In the genomic region with DNA sequence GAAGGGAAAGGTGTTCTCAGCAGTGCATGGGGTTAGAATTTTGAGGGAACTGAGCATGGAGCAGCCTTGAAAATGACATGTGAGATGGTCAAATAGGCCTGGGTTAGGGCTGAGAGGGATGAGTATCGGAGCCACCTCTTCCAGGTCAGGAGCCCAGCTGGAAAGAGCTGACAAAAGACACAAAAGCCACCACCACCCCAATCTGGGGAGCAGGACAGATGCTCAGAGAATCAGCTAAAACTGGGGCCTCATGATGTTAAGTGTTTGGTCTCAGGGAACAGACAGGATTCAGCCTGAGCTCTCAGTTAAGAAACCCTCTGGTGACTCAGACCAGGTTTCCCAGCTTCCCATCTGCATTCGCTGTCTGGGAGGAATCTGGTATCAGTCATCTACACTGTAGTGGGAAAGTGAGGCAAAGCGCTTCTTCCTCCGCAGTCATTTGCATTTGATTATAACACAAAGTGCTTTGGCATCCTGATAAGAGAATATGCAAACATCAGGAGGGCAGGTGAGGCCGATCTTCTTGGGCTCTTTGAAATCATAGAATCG, we compare ENCODE assay signal across 1 cellular context.
TF ChIP-seq lines count a peak whose summit lies in the region.

No MANE protein-coding gene starts in this region.

TF ChIP-seq in H1, 55 proteins besides CTCF, POLR2A, EP300 and RAD21:
- TF ChIP-seq POU5F1 (IDR thresholded peaks at IDR 0.05; ENCODE audit: low read depth, low read length) (no peak), KDM4A (IDR thresholded peaks at IDR 0.05; ENCODE audit: low read depth, low read length, severe bottlenecking) (no peak), BCL11A (IDR thresholded peaks at IDR 0.05; ENCODE audit: low read depth in 2 of 2, low read length in 2 of 2) (no peak), HDAC2 (IDR thresholded peaks at IDR 0.05; ENCODE audit: borderline replicate concordance in 1 of 2, low read depth in 2 of 2, low read length in 2 of 2) (no peak), EZH2 (IDR thresholded peaks at IDR 0.05; ENCODE audit: low read depth, low read length, severe bottlenecking) (no peak), RXRA (IDR thresholded peaks at IDR 0.05; ENCODE audit: insufficient read depth, low read depth, low read length) (no peak), KDM1A (IDR thresholded peaks at IDR 0.05; ENCODE audit: borderline replicate concordance, low read length) (no peak), SP1 (IDR thresholded peaks at IDR 0.05; ENCODE audit: low read depth, low read length) (no peak), KDM5A (IDR thresholded peaks at IDR 0.05; ENCODE audit: low read length) (no peak), TAF7 (optimal IDR thresholded peaks at IDR 0.05; ENCODE audit: borderline replicate concordance, low read depth, low read length) (no peak), RBBP5 (IDR thresholded peaks at IDR 0.05; ENCODE audit: borderline replicate concordance, low read depth, low read length) (no peak), GTF2F1 (IDR thresholded peaks at IDR 0.05; ENCODE audit: borderline replicate concordance, low read depth, low read length) (no peak), CREB1 (IDR thresholded peaks at IDR 0.05) (no peak), ATF2 (IDR thresholded peaks at IDR 0.05; ENCODE audit: low read length) (no peak), TCF12 (IDR thresholded peaks at IDR 0.05; ENCODE audit: low read depth, low read length) (no peak), SUZ12 (IDR thresholded peaks at IDR 0.05; ENCODE audit: low read length) (no peak), PHF8 (conservative IDR thresholded peaks at IDR 0.05; ENCODE audit: low read depth, low read length) (no peak), CBX5 (IDR thresholded peaks at IDR 0.05; ENCODE audit: low read depth, low read length) (no peak), SP4 (IDR thresholded peaks at IDR 0.05; ENCODE audit: low read length) (no peak), TEAD4 (IDR thresholded peaks at IDR 0.05; ENCODE audit: low read depth, low read length) (no peak)
